Comparison of ENCODE assay signal across 22 cellular contexts in genomic region chr1:247298701-247299100, GRCh38. TPM values are rescaled to one million over a fixed set of nuclear protein-coding genes. Genes with fewer than 3 reads are reported as not detected.
DNase-seq lines count a peak whose midpoint lies in the region; ATAC-seq, FAIRE-seq and TF ChIP-seq lines count a peak whose summit lies in the region.
"Had no signal": no experiment of that assay in that cellular context is flagged by ENCODE, and none has a peak within 500 bp of the region (broad histone marks: within the 10 kb centered on the region; RNA-seq: fewer than 3 reads in every experiment).

No MANE protein-coding gene starts in this region.

- H3K4me1 ChIP-seq in HepG2 (ENCODE audit: insufficient read depth, low read length): peaks cover 11% of the 10 kb centered on the region
- H3K4me1 ChIP-seq in right lobe of liver: no peaks in the 10 kb centered on the region
- no peaks in the 10 kb centered on the region for H3K4me1 ChIP-seq in Panc1 (ENCODE audit: control insufficient read depth, insufficient read depth, low read length)
- H3K4me1 ChIP-seq in iPS-18a (ENCODE audit: control insufficient read depth, low read depth, low read length): peaks cover 53% of the 10 kb centered on the region
- H3K4me1 ChIP-seq in upper lobe of right lung: no peaks in the 10 kb centered on the region
- H3K4me1 ChIP-seq: A549, BLaER1, HAP-1 had no signal

- H3K27me3 ChIP-seq in HepG2 (ENCODE audit: control insufficient read depth in 1 of 2, insufficient read depth in 2 of 2, low read length in 2 of 2) (no peaks in the 10 kb centered on the region), right lobe of liver (no peaks in the 10 kb centered on the region), Panc1 (ENCODE audit: control insufficient read depth, insufficient read depth, low read length) (no peaks in the 10 kb centered on the region), iPS-18a (ENCODE audit: control insufficient read depth, insufficient read depth, low read length) (no peaks in the 10 kb centered on the region), upper lobe of right lung (no peaks in the 10 kb centered on the region)
- H3K27me3 ChIP-seq: BLaER1 had no signal

- H3K9ac ChIP-seq in HepG2 (ENCODE audit: insufficient read depth, low read depth, low read length) (no peak overlapping the region), iPS-18a (ENCODE audit: low read length) (no peak overlapping the region)
- H3K9ac ChIP-seq: BLaER1 had no signal

- BruUV-seq in HepG2 (replicated peaks; lab: Mats Ljungman, UMichigan): TSS peak; percentile 38
- BruUV-seq in Panc1 (replicated peaks; lab: Mats Ljungman, UMichigan): TSS peak; percentile 64

- H3K27ac ChIP-seq in HepG2 (ENCODE audit: extremely low read length, insufficient read depth, low read length): no peak overlapping the region
- H3K27ac ChIP-seq in right lobe of liver: no peak overlapping the region
- H3K27ac ChIP-seq in Panc1 (ENCODE audit: low read length): no peak overlapping the region
- no peak overlapping the region for H3K27ac ChIP-seq in iPS-18a (ENCODE audit: low read length)
- H3K27ac ChIP-seq in upper lobe of right lung: no peak overlapping the region
- H3K27ac ChIP-seq: A549, BLaER1 had no signal

- no peak overlapping the region for H3K4me2 ChIP-seq in HepG2 (ENCODE audit: low read depth, low read length)
- H3K4me2 ChIP-seq: A549, BLaER1 had no signal

- H4K20me1 ChIP-seq in HepG2 (ENCODE audit: insufficient read depth, low read length): no peaks in the 10 kb centered on the region
- H4K20me1 ChIP-seq: BLaER1 had no signal

- intact Hi-C loops in HepG2 (cut with micrococcal nuclease; ENCODE audit: unreplicated experiment): no loop called here
- intact Hi-C loops in right lobe of liver (cut with DNase I): no loop called here
- intact Hi-C loops in Panc1 (cut with micrococcal nuclease; ENCODE audit: unreplicated experiment): no loop called here
- intact Hi-C loops in upper lobe of right lung (cut with DNase I): no loop called here

- TF ChIP-seq CTCF in HepG2 (CRISPR knock-in tag; IDR thresholded peaks at IDR 0.05) (no peak), right lobe of liver (IDR thresholded peaks at IDR 0.05) (no peak), Panc1 (IDR thresholded peaks at IDR 0.05) (no peak), upper lobe of right lung (IDR thresholded peaks at IDR 0.05) (no peak)

- ATAC-seq in HepG2: no peak
- ATAC-seq in right lobe of liver: no peak
- ATAC-seq in Panc1: no peak
- no peak for ATAC-seq in upper lobe of right lung
- ATAC-seq: A549 had no signal

- CTCF ChIA-PET in HepG2 (lab: Yijun Ruan, JAX; ENCODE audit: low intra/inter-chr PET ratio, low total read pairs) (no interaction called here), Panc1 (lab: Charles Lee) (no interaction called here)

- TF ChIP-seq RAD21 in HepG2 (CRISPR knock-in tag; IDR thresholded peaks at IDR 0.05): no peak

- POLR2A ChIA-PET in HepG2 (lab: Yijun Ruan, JAX): no interaction called here
- POLR2A ChIA-PET in Panc1 (lab: Charles Lee): no interaction called here

- peaks cover 12 to 14% of the 10 kb centered on the region in 2 experiments; a peak in 4 of 5 replicates for H3K36me3 ChIP-seq in HepG2 (replicated peaks in 1 of 2; ENCODE audit: control insufficient read depth in 1 of 2, insufficient read depth in 2 of 2, low read length in 2 of 2)
- no peaks in the 10 kb centered on the region for H3K36me3 ChIP-seq in right lobe of liver
- H3K36me3 ChIP-seq in Panc1 (ENCODE audit: control insufficient read depth, insufficient read depth, low read length): no peaks in the 10 kb centered on the region
- peaks cover 39% of the 10 kb centered on the region for H3K36me3 ChIP-seq in iPS-18a (ENCODE audit: control insufficient read depth, low read depth, low read length)
- peaks cover 6% of the 10 kb centered on the region for H3K36me3 ChIP-seq in upper lobe of right lung

- TF ChIP-seq EP300 in HepG2 (IDR thresholded peaks at IDR 0.05; ENCODE audit: low read depth in 2 of 2, low read length in 2 of 2) (no peak), HepG2 (CRISPR knock-in tag; IDR thresholded peaks at IDR 0.05; ENCODE audit: borderline replicate concordance) (no peak)

- TF ChIP-seq POLR2A in HepG2 (IDR thresholded peaks at IDR 0.05; ENCODE audit: insufficient read depth in 1 of 2, low read depth in 2 of 2, low read length in 2 of 2) (no peak), right lobe of liver (IDR thresholded peaks at IDR 0.05) (no peak)

- no peaks in the 10 kb centered on the region for H3K79me2 ChIP-seq in HepG2 (ENCODE audit: insufficient read depth, low read length)

- in situ Hi-C loops in HepG2 (cut with HindIII; ENCODE audit: extremely low pct_ligation_motif_present, low pct_unique_long_range_greater_than_20kb): no loop called here
- in situ Hi-C loops in Panc1 (cut with HindIII; ENCODE audit: low pct_unique_long_range_greater_than_20kb, low sequenced_read_pairs): no loop called here

- H3K9me3 ChIP-seq in HepG2 (ENCODE audit: low read length) (no peaks in the 10 kb centered on the region), right lobe of liver (no peaks in the 10 kb centered on the region), Panc1 (ENCODE audit: control insufficient read depth, insufficient read depth, low read depth, low read length) (no peaks in the 10 kb centered on the region), iPS-18a (ENCODE audit: control insufficient read depth, low read depth, low read length) (no peaks in the 10 kb centered on the region), upper lobe of right lung (no peaks in the 10 kb centered on the region)
- H3K9me3 ChIP-seq: BLaER1, HAP-1 had no signal

- no peak overlapping the region for H2AFZ ChIP-seq in HepG2 (ENCODE audit: low read length)

- FAIRE-seq in HepG2 (lab: Jason Lieb, UNC) (no peak), urothelium cell line (lab: Jason Lieb, UNC) (no peak)
- FAIRE-seq: A549 had no signal

- WGBS in HepG2 (ENCODE audit: low lambda C conversion rate): 98% methylated on average over 4 of the region's 4 CpGs
- 80% methylated on average over 3 of the region's 4 CpGs for WGBS in right lobe of liver (ENCODE audit: insufficient coverage, low coverage, low lambda C conversion rate, missing lambda C conversion rate)

- H3K4me3 ChIP-seq in HepG2 (replicated peaks in 1 of 3; ENCODE audit: insufficient read depth in 1 of 3, low read depth in 2 of 3, low read length in 3 of 3) (no peak overlapping the region), right lobe of liver (no peak overlapping the region), Panc1 (ENCODE audit: low read depth in 2 of 2, low read length in 2 of 2) (no peak overlapping the region), iPS-18a (ENCODE audit: low read length) (peak overlapping the region; percentile 26), upper lobe of right lung (no peak overlapping the region)
- H3K4me3 ChIP-seq: A549, BLaER1, HAP-1 had no signal

- DNase-seq in HepG2 (ENCODE audit: low spot score) (no peak), right lobe of liver (no peak), Panc1 (ENCODE audit: low read depth, low spot score) (no peak), upper lobe of right lung (peak; percentile 1), GDM1 (lab: John Stamatoyannopoulos, UW) (no peak), urothelium cell line (ENCODE audit: low spot score) (no peak), RPMI8226 (no peak)
- DNase-seq: CD4-positive, alpha-beta memory T cell; DMS53; EL; KG1; NCI-H1436; NCI-H2081 treated with DMSO at 0.1 percent for 48 hours; NCI-H2227 treated with DMSO at 0.1 percent for 48 hours; NCI-H510A treated with DMSO at 0.1 percent for 48 hours; NCI-H82 had no signal

RNA-seq across cellular contexts. Expression of gene ZNF496, which starts 33.0 kb away (rescaled TPM):
- total RNA-seq in HepG2 (2016; rRNA removed; fragmentation: Illumina TruSeq; extraction: Trizol) (14.6 and 14.8 TPM in 2 replicates), right lobe of liver (1 to 10 TPM; 3.7 to 5.8 (median 5.3) TPM), Panc1 (2021; ENCODE audit: unreplicated experiment) (21.4 TPM), upper lobe of right lung (28.0 TPM)
- total RNA-seq in HepG2 (2016; cell fraction: cytosol; rRNA removed; fragmentation: Illumina TruSeq; extraction: Trizol; ENCODE audit: low read depth): 3.5 and 3.9 TPM in 2 replicates
- 12.9 and 14.4 TPM in 2 replicates for total RNA-seq in HepG2 (2016; cell fraction: insoluble cytoplasmic fraction; rRNA removed; fragmentation: Illumina TruSeq; extraction: Trizol)
- 13.3 and 14.3 TPM in 2 replicates for total RNA-seq in HepG2 (2016; cell fraction: membrane; rRNA removed; fragmentation: Illumina TruSeq; extraction: Trizol)
- 11.3 and 12.8 TPM in 2 replicates for total RNA-seq in HepG2 (2016; cell fraction: nucleus; rRNA removed; fragmentation: Illumina TruSeq; extraction: Trizol)
- polyA plus RNA-seq in HepG2 (2011; rRNA removed): 18.6 and 21.4 TPM in 2 replicates
- 18.6 and 21.4 TPM in 2 replicates for polyA plus RNA-seq in HepG2 (2011; cell fraction: cytosol; rRNA removed)
- 29.3 and 32.0 TPM in 2 replicates for polyA plus RNA-seq in HepG2 (2011; cell fraction: nucleus; rRNA removed)
- polyA plus RNA-seq in HepG2 (2012): 13.6 and 16.7 TPM in 2 replicates
- polyA plus RNA-seq in HepG2 (2016; cell fraction: cytosol; fragmentation: Illumina TruSeq; extraction: Trizol; ENCODE audit: low read depth): 2.4 and 3.2 TPM in 2 replicates
- 14.2 and 14.7 TPM in 2 replicates for polyA plus RNA-seq in HepG2 (2016; cell fraction: insoluble cytoplasmic fraction; fragmentation: Illumina TruSeq; extraction: Trizol; ENCODE audit: low read depth)
- 9.0 and 9.3 TPM in 2 replicates for polyA plus RNA-seq in HepG2 (2016; cell fraction: membrane; fragmentation: Illumina TruSeq; extraction: Trizol; ENCODE audit: low read depth)
- 17.5 and 19.9 TPM in 2 replicates for polyA plus RNA-seq in HepG2 (2016; cell fraction: nucleus; fragmentation: Illumina TruSeq; extraction: Trizol; ENCODE audit: insufficient read depth, low read depth)
- 45.1 and 57.4 TPM in 2 replicates for polyA minus RNA-seq in HepG2 (2011; rRNA and poly(A)+ RNA removed; ENCODE audit: low replicate concordance)
- 20.3 and 20.7 TPM in 2 replicates for polyA minus RNA-seq in HepG2 (2011; cell fraction: cytosol; rRNA and poly(A)+ RNA removed)
- polyA minus RNA-seq in HepG2 (2011; cell fraction: nucleus; rRNA and poly(A)+ RNA removed): 14.9 and 17.2 TPM in 2 replicates
- 22.3 TPM for polyA plus RNA-seq in Panc1 (2012; ENCODE audit: insufficient read length)

RNA-seq across cellular contexts. Expression of gene VN1R5, which starts 42.8 kb away (rescaled TPM):
- total RNA-seq in HepG2 (2016; rRNA removed; fragmentation: Illumina TruSeq; extraction: Trizol): not detected in 2 replicates
- not detected in 2 replicates for total RNA-seq in HepG2 (2016; cell fraction: cytosol; rRNA removed; fragmentation: Illumina TruSeq; extraction: Trizol; ENCODE audit: low read depth)
- not detected in 2 replicates for total RNA-seq in HepG2 (2016; cell fraction: insoluble cytoplasmic fraction; rRNA removed; fragmentation: Illumina TruSeq; extraction: Trizol)
- not detected in 2 replicates for total RNA-seq in HepG2 (2016; cell fraction: membrane; rRNA removed; fragmentation: Illumina TruSeq; extraction: Trizol)
- not detected in 2 replicates for total RNA-seq in HepG2 (2016; cell fraction: nucleus; rRNA removed; fragmentation: Illumina TruSeq; extraction: Trizol)
- not detected in 2 replicates for polyA plus RNA-seq in HepG2 (2011; rRNA removed)
- not detected in 2 replicates for polyA plus RNA-seq in HepG2 (2011; cell fraction: cytosol; rRNA removed)
- not detected in 2 replicates for polyA plus RNA-seq in HepG2 (2011; cell fraction: nucleus; rRNA removed)
- not detected in 2 replicates for polyA plus RNA-seq in HepG2 (2012)
- polyA plus RNA-seq in HepG2 (2016; cell fraction: cytosol; fragmentation: Illumina TruSeq; extraction: Trizol; ENCODE audit: low read depth): not detected in 2 replicates
- polyA plus RNA-seq in HepG2 (2016; cell fraction: insoluble cytoplasmic fraction; fragmentation: Illumina TruSeq; extraction: Trizol; ENCODE audit: low read depth): not detected in 2 replicates
- not detected in 2 replicates for polyA plus RNA-seq in HepG2 (2016; cell fraction: membrane; fragmentation: Illumina TruSeq; extraction: Trizol; ENCODE audit: low read depth)
- polyA plus RNA-seq in HepG2 (2016; cell fraction: nucleus; fragmentation: Illumina TruSeq; extraction: Trizol; ENCODE audit: insufficient read depth, low read depth): not detected in 2 replicates
- not detected in 2 replicates for polyA minus RNA-seq in HepG2 (2011; rRNA and poly(A)+ RNA removed; ENCODE audit: low replicate concordance)
- not detected in 2 replicates for polyA minus RNA-seq in HepG2 (2011; cell fraction: cytosol; rRNA and poly(A)+ RNA removed)
- polyA minus RNA-seq in HepG2 (2011; cell fraction: nucleus; rRNA and poly(A)+ RNA removed): not detected in 2 replicates
- not detected for total RNA-seq in right lobe of liver
- not detected for total RNA-seq in Panc1 (2021; ENCODE audit: unreplicated experiment)
- not detected for polyA plus RNA-seq in Panc1 (2012; ENCODE audit: insufficient read length)
- not detected for total RNA-seq in upper lobe of right lung
- total RNA-seq: CD4-positive, alpha-beta memory T cell; HT1080; T-helper 1 cell treated with Interleukin-12 subunit alpha and Interleukin-12 subunit beta and Interleukin-4 antibody, amounts not matched to agents 30 ng/mL and 1 ng/mL, for 36 hours had no signal
- polyA plus RNA-seq: A549; CD4-positive, alpha-beta memory T cell had no signal
